7 cellular contexts compared by ENCODE assay signal in genomic region chr11:316031-316701, GRCh38. TPM values are rescaled to one million over a fixed set of nuclear protein-coding genes. Genes with fewer than 3 reads are reported as not detected.
DNase-seq lines count a peak whose midpoint lies in the region; ATAC-seq and TF ChIP-seq lines count a peak whose summit lies in the region.
"Had no signal": no experiment of that assay in that cellular context is flagged by ENCODE, and none has a peak within 500 bp of the region (broad histone marks: within the 10 kb centered on the region; RNA-seq: fewer than 3 reads in every experiment).

No MANE protein-coding gene starts in this region.

- no peaks in the 10 kb centered on the region for H3K9me3 ChIP-seq in spleen

- H3K4me1 Mint-ChIP-seq in T-cell = peaks cover 43 to 58% (median 53%) of the 10 kb centered on the region in 3 donors

- H3K27ac Mint-ChIP-seq in T-cell = peak overlapping the region; percentile 95 to 98

- no peak for ATAC-seq in T-cell (replicated peaks in 1 of 4)

- WGBS in spleen, 5 donors = 28 to 77% (median 48%) methylated on average over 50 to 64 of the region's 64 CpGs

- H3K9me3 Mint-ChIP-seq in T-cell = no peaks in the 10 kb centered on the region

- POLR2A ChIA-PET in T-cell (lab: Charles Lee) = interaction anchor here (0.6 to 1.4 kb wide), 3 partner anchors 39 to 107 kb away, joined by 3 to 6 read pairs (median 3); no protein-coding TSS in a partner anchor

- H3K36me3 ChIP-seq in spleen = peaks cover 0 to 22% (median 8%) of the 10 kb centered on the region in 6 donors

- H3K4me3 ChIP-seq in fibroblast of the aortic adventitia (ENCODE audit: low read depth, low read length) (peak overlapping the region; percentile 84), spleen (peak overlapping the region; percentile 64 to 89 (median 68))

- CTCF ChIA-PET in T-cell (lab: Charles Lee) = interaction anchor here in 1 of 2 donors (0.6 to 1.7 kb wide), 3 partner anchors 33 to 65 kb away, joined by 5 to 11 read pairs (median 6); no protein-coding TSS in a partner anchor

- peaks cover 27 to 81% (median 61%) of the 10 kb centered on the region in 6 donors for H3K4me1 ChIP-seq in spleen

- intact Hi-C loops in spleen (cut with DNase I; ENCODE audit: low total_unique reads) = no loop called here

- TF ChIP-seq POLR2A in spleen (IDR thresholded peaks at IDR 0.05) = no peak

- H3K4me3 Mint-ChIP-seq in T-cell = peak overlapping the region; percentile 83 to 94 (median 91)

- TF ChIP-seq CTCF in fibroblast of the aortic adventitia (IDR thresholded peaks at IDR 0.05; ENCODE audit: insufficient read depth, low read length) (no peak), spleen (IDR thresholded peaks at IDR 0.05 in 8 of 11, conservative IDR thresholded peaks at IDR 0.05 in 3 of 11) (no peak)

- peak in 3 of 34 experiments; percentile 29 to 46 (median 40) for DNase-seq in T-cell
- no peak for DNase-seq in fibroblast of the aortic adventitia (ENCODE audit: low read depth)
- DNase-seq in spleen = peak; percentile 89
- DNase-seq in pons (ENCODE audit: low spot score) = no peak
- DNase-seq in NOMO-1 treated with DMSO at 0.1 percent for 48 hours (lab: John Stamatoyannopoulos, UW; ENCODE audit: unreplicated experiment) = no peak
- DNase-seq in ecto neural progenitor cell (ENCODE audit: low spot score) = no peak

- H3K27me3 Mint-ChIP-seq in T-cell = no peaks in the 10 kb centered on the region

- peaks cover 15% of the 10 kb centered on the region for H3K36me3 Mint-ChIP-seq in T-cell

- H3K27me3 ChIP-seq in spleen (replicated peaks in 1 of 7) = peaks cover 0 to 5% (median 0%) of the 10 kb centered on the region in 7 donors

- H3K27ac ChIP-seq in spleen = peak overlapping the region; percentile 84 to 98 (median 96)
- H3K27ac ChIP-seq: HL-60 had no signal

RNA-seq across cellular contexts. Expression of gene IFITM1, which starts 2.3 kb away (rescaled TPM):
- 100 to 1,000 TPM; 201 to 427 (median 243) TPM for total RNA-seq in T-cell
- total RNA-seq in fibroblast of the aortic adventitia (ENCODE audit: low replicate concordance) = 20.9 and 24.2 TPM in 2 replicates
- 100 to 1,000 TPM; 333 to 670 (median 510) TPM for total RNA-seq in spleen
- 100 to 1,000 TPM; 314 to 496 (median 327) TPM for polyA plus RNA-seq in spleen

RNA-seq across cellular contexts. Expression of gene IFITM3, which starts 4.5 kb away (rescaled TPM):
- total RNA-seq in T-cell (10 to 100 TPM in 4 of 5 donors, 1 to 10 TPM in 1; 2.1 to 35.5 (median 17.6) TPM), fibroblast of the aortic adventitia (ENCODE audit: low replicate concordance) (34.3 and 95.4 TPM in 2 replicates), spleen (100 to 1,000 TPM; 314 to 942 (median 472) TPM)
- 100 to 1,000 TPM; 391 to 618 (median 599) TPM for polyA plus RNA-seq in spleen

RNA-seq across cellular contexts. Expression of gene IFITM2, which starts 8.6 kb away (rescaled TPM):
- total RNA-seq in T-cell (100 to 1,000 TPM; 276 to 654 (median 359) TPM), fibroblast of the aortic adventitia (ENCODE audit: low replicate concordance) (50.1 and 88.1 TPM in 2 replicates), spleen (1,000 to 10,000 TPM in 4 of 7 donors, 100 to 1,000 TPM in 3; 507 to 1,635 (median 1,062) TPM)
- 1,000 to 10,000 TPM in 1 of 3 donors, 100 to 1,000 TPM in 2; 680 to 1,006 (median 885) TPM for polyA plus RNA-seq in spleen

RNA-seq across cellular contexts. Expression of gene IFITM5, which starts 16.8 kb away (rescaled TPM):
- total RNA-seq in T-cell (not detected), fibroblast of the aortic adventitia (ENCODE audit: low replicate concordance) (not detected in 2 replicates), spleen (not detected)
- polyA plus RNA-seq in spleen = not detected

RNA-seq across cellular contexts. Expression of gene PGGHG, which starts 27.2 kb away (rescaled TPM):
- 100 to 1,000 TPM; 252 to 818 (median 459) TPM for total RNA-seq in T-cell
- total RNA-seq in fibroblast of the aortic adventitia (ENCODE audit: low replicate concordance) = 5.3 and 6.9 TPM in 2 replicates
- 100 to 1,000 TPM in 6 of 7 donors, 10 to 100 TPM in 1; 53.4 to 182 (median 128) TPM for total RNA-seq in spleen
- 100 to 1,000 TPM; 127 to 250 (median 134) TPM for polyA plus RNA-seq in spleen
